In the genomic region with DNA sequence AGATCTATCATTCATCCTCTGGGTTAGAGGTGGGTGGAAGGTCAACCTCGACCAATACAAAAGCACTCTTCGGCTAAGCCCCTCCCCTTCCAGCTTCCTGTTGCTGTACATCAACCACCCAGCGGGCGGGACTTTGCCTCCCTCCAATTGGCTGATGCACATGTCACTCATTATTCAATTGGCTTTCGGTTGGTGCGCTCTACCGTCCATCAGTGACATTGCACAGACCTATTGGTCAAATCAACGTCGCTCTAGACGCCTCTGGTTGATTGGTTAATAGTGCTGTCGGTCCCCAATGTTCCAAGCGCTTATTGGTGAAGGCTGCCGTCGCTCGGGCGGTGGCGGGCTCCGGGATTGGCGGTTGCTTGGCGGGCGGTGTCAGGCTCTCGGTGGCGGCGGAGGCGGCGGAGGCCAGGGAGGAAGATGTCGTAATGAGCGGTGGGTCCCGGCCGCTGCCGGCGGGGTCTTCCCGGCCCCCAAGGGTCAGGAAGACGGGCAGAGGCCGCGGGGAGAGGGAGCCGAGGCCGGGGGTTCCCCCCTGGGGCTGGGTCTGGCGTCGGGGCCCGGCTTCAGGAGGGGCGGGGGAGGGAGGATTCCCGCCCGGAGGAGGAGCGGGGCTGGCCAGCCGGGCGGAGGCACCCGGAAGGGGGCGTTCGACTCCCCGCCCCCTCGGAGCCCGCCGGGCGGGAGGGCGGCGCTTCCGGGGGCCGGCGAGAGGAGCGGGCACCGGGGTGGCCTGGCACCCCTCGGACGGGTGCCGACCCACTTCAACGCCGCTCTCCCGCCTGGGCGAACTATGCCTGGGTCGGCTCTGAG, we compare ENCODE assay signal across 8 cellular contexts. TPM values are rescaled to one million over a fixed set of nuclear protein-coding genes. Genes with fewer than 3 reads are reported as not detected.
DNase-seq lines count a peak whose midpoint lies in the region; ATAC-seq and TF ChIP-seq lines count a peak whose summit lies in the region.

A gene (plus strand): TSS at position 381 of the 816 bp plus-strand sequence. CDS start 51 bp downstream, at position 432.

- H3K4me1 ChIP-seq in spleen, result peaks cover 10 to 76% (median 45%) of the 10 kb centered on the region in 6 donors

- peaks cover 0 to 33% (median 4%) of the 10 kb centered on the region in 6 donors for H3K36me3 ChIP-seq in spleen

- no peaks in the 10 kb centered on the region for H3K27me3 ChIP-seq in spleen (replicated peaks in 1 of 7)

- no peaks in the 10 kb centered on the region for H3K9me3 ChIP-seq in spleen

- peak; percentile 99 for DNase-seq in AG08396 (ENCODE audit: low spot score)
- DNase-seq in NCI-H345 treated with DMSO at 0.1 percent for 48 hours (lab: John Stamatoyannopoulos, UW; ENCODE audit: unreplicated experiment), result peak; percentile 100
- DNase-seq in activated CD4-positive, CD25-positive, alpha-beta regulatory T cell (lab: John Stamatoyannopoulos, UW), result peak; percentile 97 to 100 (median 99)
- peak; percentile 100 for DNase-seq in central memory CD4-positive, alpha-beta T cell
- DNase-seq in inferior parietal cortex (ENCODE audit: extremely low spot score), result peak; percentile 100
- peak; percentile 97 for DNase-seq in spleen

- peak within 1 kb of the TSS; percentile 96 to 100 (median 99) for H3K27ac ChIP-seq in spleen

- peak within 1 kb of the TSS; percentile 62 to 83 (median 72) for H3K4me3 ChIP-seq in spleen

- ATAC-seq in GM19023 (IDR thresholded peaks at IDR 0.05; ENCODE audit: unreplicated experiment), result peak; percentile 87
- ATAC-seq in HG03280 (IDR thresholded peaks at IDR 0.05; ENCODE audit: unreplicated experiment), result peak; percentile 87

- TF ChIP-seq CTCF in spleen (IDR thresholded peaks at IDR 0.05 in 8 of 11, conservative IDR thresholded peaks at IDR 0.05 in 3 of 11), result peak in 6 of 11 experiments; percentile 17 to 78 (median 46)

- 0 to 1% (median 0%) methylated on average over 9 to 70 of the region's 70 CpGs for WGBS in spleen, 5 donors

- intact Hi-C loops in spleen (cut with DNase I; ENCODE audit: low total_unique reads), result loop anchor here (2.0 kb wide), 1 partner anchor 45 kb away; a partner anchor contains a TSS

- peak in 2 of 3 donors; percentile 21 to 63 for TF ChIP-seq POLR2A in spleen (IDR thresholded peaks at IDR 0.05)

RNA-seq across cellular contexts. Expression of the gene that starts here (rescaled TPM):
- 10 to 100 TPM; 11.9 to 22.6 (median 18.2) TPM for total RNA-seq in spleen
- polyA plus RNA-seq in spleen, result 10 to 100 TPM in 1 of 3 donors, 1 to 10 TPM in 2; 4.5 to 10.7 (median 5.5) TPM

Comparison
In these comparisons a context has a peak if more than half of its experiments do, and no peak if none do; other contexts are left out.
1. Peak in every context shown above with its lines: DNase-seq, ATAC-seq, H3K4me3 ChIP-seq and H3K27ac ChIP-seq.